21 cellular contexts compared by ENCODE assay signal in the genomic region with DNA sequence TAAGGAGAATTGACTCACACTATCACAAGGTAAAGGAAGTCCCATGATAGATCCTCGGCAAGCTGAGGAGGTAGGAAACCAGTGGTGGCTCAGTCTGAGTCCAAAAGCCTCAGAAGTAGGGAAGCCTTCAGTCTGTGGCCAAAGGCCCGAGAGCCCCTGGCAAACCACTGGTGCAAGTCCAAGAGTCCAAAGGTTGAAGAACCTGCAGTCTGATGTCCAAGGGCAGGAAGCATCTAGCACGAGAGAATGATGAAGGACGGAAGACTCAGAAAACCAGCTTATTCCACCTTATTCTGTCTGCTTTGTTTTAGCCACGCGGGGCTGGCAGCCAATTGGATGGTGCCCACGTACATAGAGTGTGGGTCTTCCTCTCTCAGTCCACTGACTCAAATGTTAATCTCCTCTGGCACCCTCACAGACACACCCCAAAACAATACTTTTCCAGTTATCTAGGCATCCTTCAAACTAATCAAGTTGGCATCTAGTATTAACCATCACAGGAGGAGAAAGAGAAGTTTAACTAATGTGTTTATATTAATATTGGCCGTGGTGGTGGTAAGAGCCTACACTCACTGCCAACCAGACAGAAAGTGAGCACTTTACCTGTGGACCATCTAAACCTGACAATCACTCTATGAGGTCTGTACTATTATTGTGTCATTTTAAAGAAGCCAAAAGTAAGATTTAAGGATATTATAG. TPM values are rescaled to one million over a fixed set of nuclear protein-coding genes. Genes with fewer than 3 reads are reported as not detected.
DNase-seq lines count a peak whose midpoint lies in the region; ATAC-seq and TF ChIP-seq lines count a peak whose summit lies in the region.
"Had no signal": no experiment of that assay in that cellular context is flagged by ENCODE, and none has a peak within 500 bp of the region (broad histone marks: within the 10 kb centered on the region; RNA-seq: fewer than 3 reads in every experiment).

No MANE protein-coding gene starts in this region.

- H3K27ac ChIP-seq in Peyer's patch: peak overlapping the region in 3 of 4 donors; percentile 7 to 61 (median 46)
- peak overlapping the region; percentile 50 for H3K27ac ChIP-seq in effector memory CD4-positive, alpha-beta T cell (ENCODE audit: insufficient read depth, low read length, poor library complexity, severe bottlenecking)
- H3K27ac ChIP-seq: cardiac muscle cell had no signal

- no peak for TF ChIP-seq CTCF in Peyer's patch (IDR thresholded peaks at IDR 0.05)

- ATAC-seq in activated naive CD8-positive, alpha-beta T cell treated with anti-CD3 and anti-CD28 coated beads, Interleukin-2, amount 50 U/mL, for 24 hours: no peak
- no peak for ATAC-seq in HG02981 (IDR thresholded peaks at IDR 0.05; ENCODE audit: unreplicated experiment)
- ATAC-seq in GM21423 (IDR thresholded peaks at IDR 0.05; ENCODE audit: unreplicated experiment): no peak
- ATAC-seq: heart right ventricle, K562, right cardiac atrium had no signal

- H3K27me3 Mint-ChIP-seq in activated naive CD8-positive, alpha-beta T cell: no peaks in the 10 kb centered on the region
- H3K27me3 Mint-ChIP-seq in activated naive CD8-positive, alpha-beta T cell treated with anti-CD3 and anti-CD28 coated beads, Interleukin-2, amount 50 U/mL, for 24 hours: no peaks in the 10 kb centered on the region
- H3K27me3 Mint-ChIP-seq: naive B cell had no signal

- no peaks in the 10 kb centered on the region for H3K9me3 Mint-ChIP-seq in activated naive CD8-positive, alpha-beta T cell (ENCODE audit: low read depth)
- no peaks in the 10 kb centered on the region for H3K9me3 Mint-ChIP-seq in activated naive CD8-positive, alpha-beta T cell treated with anti-CD3 and anti-CD28 coated beads, Interleukin-2, amount 50 U/mL, for 24 hours

- peaks cover 49% of the 10 kb centered on the region for H3K4me1 Mint-ChIP-seq in activated naive CD8-positive, alpha-beta T cell (ENCODE audit: low read depth)
- peaks cover 44% of the 10 kb centered on the region for H3K4me1 Mint-ChIP-seq in activated naive CD8-positive, alpha-beta T cell treated with anti-CD3 and anti-CD28 coated beads, Interleukin-2, amount 50 U/mL, for 24 hours
- H3K4me1 Mint-ChIP-seq: CD14-positive monocyte had no signal

- peak overlapping the region; percentile 20 for H3K4me3 Mint-ChIP-seq in activated naive CD8-positive, alpha-beta T cell
- H3K4me3 Mint-ChIP-seq in activated naive CD8-positive, alpha-beta T cell treated with anti-CD3 and anti-CD28 coated beads, Interleukin-2, amount 50 U/mL, for 24 hours: no peak overlapping the region
- H3K4me3 Mint-ChIP-seq: CD14-positive monocyte had no signal

- in situ Hi-C loops in ACHN (cut with HindIII; ENCODE audit: low pct_ligation_motif_present, low pct_unique_long_range_greater_than_20kb, low sequenced_read_pairs): no loop called here

- no peak for TF ChIP-seq POLR2A in Peyer's patch (IDR thresholded peaks at IDR 0.05)

- H3K27me3 ChIP-seq in Peyer's patch: no peaks in the 10 kb centered on the region
- no peaks in the 10 kb centered on the region for H3K27me3 ChIP-seq in effector memory CD4-positive, alpha-beta T cell (replicated peaks; ENCODE audit: control insufficient read depth, insufficient read depth, low read length, poor library complexity, severe bottlenecking)
- H3K27me3 ChIP-seq: cardiac muscle cell, heart right ventricle, pancreas had no signal

- DNase-seq in activated naive CD8-positive, alpha-beta T cell treated with anti-CD3 and anti-CD28 coated beads, Interleukin-2, amount 50 U/mL, for 24 hours: no peak
- DNase-seq in Peyer's patch (no peak), ACHN (no peak)
- DNase-seq in effector memory CD4-positive, alpha-beta T cell: no peak
- DNase-seq: activated CD4-positive, CD25-positive, alpha-beta regulatory T cell treated with anti-CD3 and anti-CD28 coated beads, Interleukin-2, amount 50 U/mL, for 72 hours; anterior cingulate cortex; dermis blood vessel endothelial cell; DMS153; GDM1; heart right ventricle; mesendoderm; naive B cell; NCI-H526 treated with DMSO at 0.1 percent for 48 hours; pancreas; right cardiac atrium had no signal

- no peaks in the 10 kb centered on the region for H3K9me3 ChIP-seq in Peyer's patch
- no peaks in the 10 kb centered on the region for H3K9me3 ChIP-seq in effector memory CD4-positive, alpha-beta T cell (ENCODE audit: control insufficient read depth, low read length)
- H3K9me3 ChIP-seq: pancreas had no signal

- peak overlapping the region; percentile 31 for H3K27ac Mint-ChIP-seq in activated naive CD8-positive, alpha-beta T cell
- no peak overlapping the region for H3K27ac Mint-ChIP-seq in activated naive CD8-positive, alpha-beta T cell treated with anti-CD3 and anti-CD28 coated beads, Interleukin-2, amount 50 U/mL, for 24 hours
- H3K27ac Mint-ChIP-seq: naive B cell had no signal

- peaks cover 2% of the 10 kb centered on the region for H3K36me3 Mint-ChIP-seq in activated naive CD8-positive, alpha-beta T cell
- peaks cover 2% of the 10 kb centered on the region for H3K36me3 Mint-ChIP-seq in activated naive CD8-positive, alpha-beta T cell treated with anti-CD3 and anti-CD28 coated beads, Interleukin-2, amount 50 U/mL, for 24 hours (ENCODE audit: low read depth)
- H3K36me3 Mint-ChIP-seq: CD14-positive monocyte, naive B cell had no signal

- H3K4me3 ChIP-seq in Peyer's patch: no peak overlapping the region
- no peak overlapping the region for H3K4me3 ChIP-seq in effector memory CD4-positive, alpha-beta T cell (ENCODE audit: insufficient read depth, low read depth, low read length, poor library complexity, severe bottlenecking)
- H3K4me3 ChIP-seq: cardiac muscle cell, heart right ventricle, K562, pancreas had no signal

- H3K4me1 ChIP-seq in Peyer's patch: no peaks in the 10 kb centered on the region
- peaks cover 32% of the 10 kb centered on the region for H3K4me1 ChIP-seq in effector memory CD4-positive, alpha-beta T cell (ENCODE audit: control insufficient read depth, insufficient read depth, low read length, poor library complexity, severe bottlenecking)

- H3K36me3 ChIP-seq in Peyer's patch: no peaks in the 10 kb centered on the region
- H3K36me3 ChIP-seq in effector memory CD4-positive, alpha-beta T cell (ENCODE audit: control insufficient read depth, insufficient read depth, low read length): no peaks in the 10 kb centered on the region
- H3K36me3 ChIP-seq: cardiac muscle cell, heart right ventricle, pancreas had no signal

RNA-seq across cellular contexts. Expression of gene TRIB2, which starts 8.1 kb away (rescaled TPM):
- 10 to 100 TPM in 3 of 4 donors, 1 to 10 TPM in 1; 6.8 to 58.6 (median 12.6) TPM for total RNA-seq in Peyer's patch
